14 cellular contexts compared by ENCODE assay signal in genomic region chr2:86002375-86002774, GRCh38.
DNase-seq lines count a peak whose midpoint lies in the region; ATAC-seq, FAIRE-seq and TF ChIP-seq lines count a peak whose summit lies in the region.
"Had no signal": no experiment of that assay in that cellular context is flagged by ENCODE, and none has a peak within 500 bp of the region (broad histone marks: within the 10 kb centered on the region; RNA-seq: fewer than 3 reads in every experiment).

No MANE protein-coding gene starts in this region.

- DNase-seq in H9 (peak; percentile 5), K562 (ENCODE audit: extremely low read depth in 1 of 4, low spot score in 3 of 4) (peak in 1 of 4 experiments; percentile 22), trophoblast cell (no peak), ureter (ENCODE audit: low spot score) (no peak), NCI-H2196 (lab: John Stamatoyannopoulos, UW; ENCODE audit: unreplicated experiment) (no peak)
- DNase-seq: BE2C; CD4-positive, alpha-beta memory T cell; DMS79 had no signal

- H3K23ac ChIP-seq in H9 (ENCODE audit: insufficient read length, low read depth, low read length): no peak overlapping the region
- H3K23ac ChIP-seq in trophoblast cell (ENCODE audit: low read length): no peak overlapping the region

- H4K20me1 ChIP-seq in H9 (ENCODE audit: control insufficient read depth, insufficient read depth, insufficient read length): no peaks in the 10 kb centered on the region
- no peaks in the 10 kb centered on the region for H4K20me1 ChIP-seq in K562 (replicated peaks; ENCODE audit: control insufficient read depth, insufficient read depth, low read length)

- peak; percentile 54 for FAIRE-seq in K562 (lab: Jason Lieb, UNC)
- FAIRE-seq: A549, GM12878, GM18507, H54 had no signal

- H3K36me3 Mint-ChIP-seq in H9 (ENCODE audit: insufficient read depth in 1 of 3, low read depth in 3 of 3): peaks cover 0 to 10% (median 2%) of the 10 kb centered on the region in 3 experiments; a peak in 2 of 7 replicates
- no peaks in the 10 kb centered on the region for H3K36me3 Mint-ChIP-seq in stimulated activated memory B cell treated with anti-CD40 and anti-IgM and Interleukin-4, amounts not matched to agents 10 μg/mL and 1 μg/mL and 100 μg/mL, for 72 hours
- H3K36me3 Mint-ChIP-seq: CD4-positive, alpha-beta memory T cell had no signal

- H3K27me3 ChIP-seq in H9 (ENCODE audit: insufficient read depth, low read length) (no peaks in the 10 kb centered on the region), K562 (ENCODE audit: control insufficient read depth in 2 of 2, insufficient read depth in 2 of 2, low read length in 2 of 2) (no peaks in the 10 kb centered on the region), trophoblast cell (ENCODE audit: insufficient read depth, low read length) (no peaks in the 10 kb centered on the region)
- H3K27me3 ChIP-seq: BE2C had no signal

- H3K36me3 ChIP-seq in K562 (ENCODE audit: control insufficient read depth, insufficient read depth, low read length): no peaks in the 10 kb centered on the region
- no peaks in the 10 kb centered on the region for H3K36me3 ChIP-seq in trophoblast cell (ENCODE audit: control insufficient read depth in 1 of 2, insufficient read depth in 2 of 2, low read length in 2 of 2)
- H3K36me3 ChIP-seq: BE2C had no signal

- H3K23me2 ChIP-seq in H9 (ENCODE audit: insufficient read length, low read depth, low read length, poor library complexity, severe bottlenecking): no peaks in the 10 kb centered on the region

- H3K4me1 Mint-ChIP-seq in H9: peaks cover 7 to 13% of the 10 kb centered on the region in 2 experiments
- peaks cover 54% of the 10 kb centered on the region for H3K4me1 Mint-ChIP-seq in stimulated activated memory B cell treated with anti-CD40 and anti-IgM and Interleukin-4, amounts not matched to agents 10 μg/mL and 1 μg/mL and 100 μg/mL, for 72 hours

- H2BK20ac ChIP-seq in H9 (ENCODE audit: low read depth, low read length, poor library complexity, severe bottlenecking): no peak overlapping the region

- H2AK5ac ChIP-seq in H9 (ENCODE audit: insufficient read length, low read length) (no peak overlapping the region), trophoblast cell (ENCODE audit: low read length) (no peak overlapping the region)

- no peak for TF ChIP-seq POLR2A in K562 (conservative IDR thresholded peaks at IDR 0.05)

- H3K79me2 ChIP-seq in H9 (ENCODE audit: insufficient read depth, low read length) (no peaks in the 10 kb centered on the region), K562 (ENCODE audit: control insufficient read depth, insufficient read depth, low read length) (no peaks in the 10 kb centered on the region), trophoblast cell (ENCODE audit: control insufficient read depth, insufficient read depth, low read length, poor library complexity) (peaks cover 5% of the 10 kb centered on the region)

- H3K27ac ChIP-seq in H9 (ENCODE audit: insufficient read length, low read depth, low read length) (no peak overlapping the region), K562 (ENCODE audit: extremely low read depth, low read depth, low read length) (peak overlapping the region; percentile 42; the same call in 2 of the 3 replicates), trophoblast cell (ENCODE audit: low read depth, low read length) (no peak overlapping the region)
- H3K27ac ChIP-seq: C4-2B had no signal

- no peak overlapping the region for H3K4me2 ChIP-seq in H9 (ENCODE audit: insufficient read depth, insufficient read length, low read length)
- H3K4me2 ChIP-seq in K562 (ENCODE audit: insufficient read depth, low read length): no peak overlapping the region
- no peak overlapping the region for H3K4me2 ChIP-seq in trophoblast cell (ENCODE audit: low read length)
- H3K4me2 ChIP-seq: A549 had no signal

- peaks cover 25% of the 10 kb centered on the region in 2 experiments for H3K9me3 Mint-ChIP-seq in H9
- peaks cover 8% of the 10 kb centered on the region for H3K9me3 Mint-ChIP-seq in stimulated activated memory B cell treated with anti-CD40 and anti-IgM and Interleukin-4, amounts not matched to agents 10 μg/mL and 1 μg/mL and 100 μg/mL, for 72 hours

- no peaks in the 10 kb centered on the region for H3K79me1 ChIP-seq in H9 (ENCODE audit: insufficient read depth, low read depth, low read length, poor library complexity, severe bottlenecking)
- H3K79me1 ChIP-seq in trophoblast cell (ENCODE audit: low read length): peaks cover 20% of the 10 kb centered on the region

- no peak overlapping the region for H3K4me3 ChIP-seq in K562
- H3K4me3 ChIP-seq in trophoblast cell (ENCODE audit: low read depth, low read length): no peak overlapping the region
- H3K4me3 ChIP-seq: A549, GM12878 had no signal

- H2BK5ac ChIP-seq in H9 (ENCODE audit: insufficient read length, low read length) (no peak overlapping the region), trophoblast cell (ENCODE audit: low read depth, low read length, poor library complexity) (no peak overlapping the region)

- no peak overlapping the region for H3K27ac Mint-ChIP-seq in H9
- peak overlapping the region; percentile 8 for H3K27ac Mint-ChIP-seq in stimulated activated memory B cell treated with anti-CD40 and anti-IgM and Interleukin-4, amounts not matched to agents 10 μg/mL and 1 μg/mL and 100 μg/mL, for 72 hours

- H3K4ac ChIP-seq in H9 (ENCODE audit: low read depth, low read length): no peak overlapping the region
- no peak overlapping the region for H3K4ac ChIP-seq in trophoblast cell (ENCODE audit: low read depth, low read length)

- no peak overlapping the region for H4K91ac ChIP-seq in H9 (ENCODE audit: insufficient read length, low read depth, low read length)
- H4K91ac ChIP-seq in trophoblast cell (ENCODE audit: low read depth, low read length): peak overlapping the region; percentile 72

- H3T11ph ChIP-seq in H9 (ENCODE audit: low read length): no peak overlapping the region

- no peak overlapping the region for H3K56ac ChIP-seq in H9 (ENCODE audit: insufficient read length, low read depth, low read length)

- H3K14ac ChIP-seq in H9 (ENCODE audit: insufficient read depth, low read length): no peak overlapping the region
- H3K14ac ChIP-seq in trophoblast cell (ENCODE audit: low read length): no peak overlapping the region

- intact Hi-C loops in K562 (cut with micrococcal nuclease): loop anchor here (5.0 kb wide), 1 partner anchor 50 kb away; no protein-coding TSS in a partner anchor

- H2BK15ac ChIP-seq in H9 (ENCODE audit: low read depth, low read length): no peak overlapping the region

- H2BK12ac ChIP-seq in H9 (ENCODE audit: insufficient read length, low read depth, low read length): no peak overlapping the region
- peak overlapping the region; percentile 43 for H2BK12ac ChIP-seq in trophoblast cell (ENCODE audit: low read length)

- in situ Hi-C loops in K562 (cut with MboI): no loop called here

- H3K27me3 Mint-ChIP-seq in H9 (ENCODE audit: low read depth): no peaks in the 10 kb centered on the region; the same call in 1 of the 2 replicates
- H3K27me3 Mint-ChIP-seq in stimulated activated memory B cell treated with anti-CD40 and anti-IgM and Interleukin-4, amounts not matched to agents 10 μg/mL and 1 μg/mL and 100 μg/mL, for 72 hours: no peaks in the 10 kb centered on the region
- H3K27me3 Mint-ChIP-seq: CD4-positive, alpha-beta memory T cell had no signal

- H3K9me1 ChIP-seq in K562 (ENCODE audit: control insufficient read depth, insufficient read depth, low read length): no peaks in the 10 kb centered on the region

- H3K4me1 ChIP-seq in H9 (ENCODE audit: insufficient read depth, low read length) (no peaks in the 10 kb centered on the region), K562 (replicated peaks in 1 of 2; ENCODE audit: control insufficient read depth in 2 of 2, insufficient read depth in 2 of 2, low read length in 2 of 2) (peaks cover 44 to 63% of the 10 kb centered on the region in 2 experiments), trophoblast cell (ENCODE audit: control insufficient read depth in 1 of 2, insufficient read depth in 2 of 2, low read length in 2 of 2) (peaks cover 20 to 28% of the 10 kb centered on the region in 2 experiments)
- H3K4me1 ChIP-seq: BE2C had no signal

- TF ChIP-seq EP300 in K562 (IDR thresholded peaks at IDR 0.05; ENCODE audit: low read length): no peak

- no peak for TF ChIP-seq CTCF in H9 (conservative IDR thresholded peaks at IDR 0.05)
- no peak for TF ChIP-seq CTCF in K562 (IDR thresholded peaks at IDR 0.05 in 2 of 3, conservative IDR thresholded peaks at IDR 0.05 in 1 of 3; ENCODE audit: insufficient read depth in 2 of 3, low read depth in 1 of 3, low read length in 3 of 3)

- H3K9me3 ChIP-seq in H9 (ENCODE audit: control insufficient read depth, low read depth, low read length) (peaks cover 4% of the 10 kb centered on the region), K562 (replicated peaks; ENCODE audit: control insufficient read depth, insufficient read depth, low read depth, low read length) (peaks cover 3% of the 10 kb centered on the region; the same call in 1 of the 2 replicates), trophoblast cell (ENCODE audit: insufficient read depth, low read depth, low read length) (peaks cover 4% of the 10 kb centered on the region)
- H3K9me3 ChIP-seq: BE2C had no signal

- no CpG with 5 or more reads among the region's 4 CpGs for WGBS in H9 (ENCODE audit: extremely low coverage, insufficient read length, low lambda C conversion rate)
- WGBS in K562 (ENCODE audit: insufficient coverage, low coverage, missing lambda C conversion rate): 13% methylated on average over 4 of the region's 4 CpGs
- no CpG with 5 or more reads among the region's 4 CpGs for WGBS in trophoblast cell (ENCODE audit: extremely low coverage, insufficient coverage, insufficient read length)

- H4K5ac ChIP-seq in H9 (ENCODE audit: insufficient read length, low read depth, low read length): no peak overlapping the region

- H3K9ac ChIP-seq in H9 (ENCODE audit: extremely low read depth, insufficient read length, low read length) (no peak overlapping the region), K562 (ENCODE audit: insufficient read depth in 1 of 2, low read depth in 2 of 2, low read length in 2 of 2) (peak overlapping the region in 1 of 2 experiments; percentile 21; a peak in 1 of 4 replicates), trophoblast cell (ENCODE audit: low read length) (no peak overlapping the region)

- H2AFZ ChIP-seq in H9 (ENCODE audit: low read length) (no peak overlapping the region), K562 (ENCODE audit: low read depth, low read length) (peak overlapping the region; percentile 74), trophoblast cell (ENCODE audit: insufficient read depth, low read length, poor library complexity) (no peak overlapping the region)

- CTCF ChIA-PET in K562 (lab: Yijun Ruan, JAX; ENCODE audit: low intra/inter-chr PET ratio): no interaction called here

- H2BK120ac ChIP-seq in H9 (ENCODE audit: low read depth, low read length, poor library complexity, severe bottlenecking): no peak overlapping the region
- H2BK120ac ChIP-seq in trophoblast cell (ENCODE audit: insufficient read depth, low read length, poor library complexity): no peak overlapping the region

- no peak for TF ChIP-seq RAD21 in K562 (CRISPR knock-in tag; conservative IDR thresholded peaks at IDR 0.05 in 1 of 2, IDR thresholded peaks at IDR 0.05 in 1 of 2)

- no TSS peak for BruUV-seq in K562 (replicated peaks; lab: Mats Ljungman, UMichigan)

- H3K4me3 Mint-ChIP-seq in H9: no peak overlapping the region
- no peak overlapping the region for H3K4me3 Mint-ChIP-seq in stimulated activated memory B cell treated with anti-CD40 and anti-IgM and Interleukin-4, amounts not matched to agents 10 μg/mL and 1 μg/mL and 100 μg/mL, for 72 hours
- H3K4me3 Mint-ChIP-seq: CD4-positive, alpha-beta memory T cell had no signal

- no peak for ATAC-seq in K562
- ATAC-seq in stimulated activated memory B cell treated with anti-CD40 and anti-IgM and Interleukin-4, amounts not matched to agents 10 μg/mL and 1 μg/mL and 100 μg/mL, for 72 hours: no peak
- ATAC-seq: A549, GM12878 had no signal

- H3K18ac ChIP-seq in H9 (ENCODE audit: insufficient read length, low read depth, low read length) (no peak overlapping the region), trophoblast cell (ENCODE audit: low read length) (no peak overlapping the region)

- no peak overlapping the region for H4K12ac ChIP-seq in trophoblast cell (ENCODE audit: low read depth, low read length)

- H4K8ac ChIP-seq in H9 (replicated peaks; ENCODE audit: insufficient read length, low read depth, low read length) (no peak overlapping the region), trophoblast cell (ENCODE audit: low read depth, low read length) (no peak overlapping the region)

- POLR2A ChIA-PET in K562 (lab: Yijun Ruan, JAX): no interaction called here
